ENCODE assay signal across 1 cellular context in the genomic region with DNA sequence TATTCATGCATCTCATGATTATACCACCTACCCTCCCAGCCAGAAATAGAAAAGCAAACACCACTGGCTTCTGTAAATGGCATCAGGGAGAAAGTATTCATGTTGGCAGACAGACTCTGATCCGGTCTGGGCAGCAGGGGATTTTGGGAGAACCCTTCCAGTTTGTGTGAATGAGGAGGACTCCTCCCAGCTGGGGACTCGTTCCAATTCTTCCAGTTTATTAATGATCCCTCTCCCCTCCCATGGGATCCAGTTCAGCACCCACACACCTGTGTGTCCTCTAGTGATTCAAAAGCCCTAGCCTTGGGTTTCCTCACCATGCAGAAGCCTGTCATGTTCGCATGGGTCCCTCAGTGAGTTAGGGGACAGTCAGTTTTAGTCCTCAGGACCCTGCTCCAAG.
TF ChIP-seq lines count a peak whose summit lies in the region.

No MANE protein-coding gene starts in this region.

TF ChIP-seq in SK-N-SH treated with all-trans-retinoic acid at 6 μM for 48 hours, 23 proteins besides CTCF, POLR2A, EP300 and RAD21 (continued from another document):
- TF ChIP-seq, protein P1, sequence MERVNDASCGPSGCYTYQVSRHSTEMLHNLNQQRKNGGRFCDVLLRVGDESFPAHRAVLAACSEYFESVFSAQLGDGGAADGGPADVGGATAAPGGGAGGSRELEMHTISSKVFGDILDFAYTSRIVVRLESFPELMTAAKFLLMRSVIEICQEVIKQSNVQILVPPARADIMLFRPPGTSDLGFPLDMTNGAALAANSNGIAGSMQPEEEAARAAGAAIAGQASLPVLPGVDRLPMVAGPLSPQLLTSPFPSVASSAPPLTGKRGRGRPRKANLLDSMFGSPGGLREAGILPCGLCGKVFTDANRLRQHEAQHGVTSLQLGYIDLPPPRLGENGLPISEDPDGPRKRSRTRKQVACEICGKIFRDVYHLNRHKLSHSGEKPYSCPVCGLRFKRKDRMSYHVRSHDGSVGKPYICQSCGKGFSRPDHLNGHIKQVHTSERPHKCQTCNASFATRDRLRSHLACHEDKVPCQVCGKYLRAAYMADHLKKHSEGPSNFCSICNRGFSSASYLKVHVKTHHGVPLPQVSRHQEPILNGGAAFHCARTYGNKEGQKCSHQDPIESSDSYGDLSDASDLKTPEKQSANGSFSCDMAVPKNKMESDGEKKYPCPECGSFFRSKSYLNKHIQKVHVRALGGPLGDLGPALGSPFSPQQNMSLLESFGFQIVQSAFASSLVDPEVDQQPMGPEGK (CRISPR knock-in tag; IDR thresholded peaks at IDR 0.05; ENCODE audit: borderline replicate concordance): no peak
- no peak for TF ChIP-seq TOX (CRISPR knock-in tag; IDR thresholded peaks at IDR 0.05; ENCODE audit: borderline replicate concordance)
- TF ChIP-seq ZFP3 (CRISPR knock-in tag; IDR thresholded peaks at IDR 0.05): no peak
